Comparison of ENCODE assay signal across 1 cellular context in the genomic region with DNA sequence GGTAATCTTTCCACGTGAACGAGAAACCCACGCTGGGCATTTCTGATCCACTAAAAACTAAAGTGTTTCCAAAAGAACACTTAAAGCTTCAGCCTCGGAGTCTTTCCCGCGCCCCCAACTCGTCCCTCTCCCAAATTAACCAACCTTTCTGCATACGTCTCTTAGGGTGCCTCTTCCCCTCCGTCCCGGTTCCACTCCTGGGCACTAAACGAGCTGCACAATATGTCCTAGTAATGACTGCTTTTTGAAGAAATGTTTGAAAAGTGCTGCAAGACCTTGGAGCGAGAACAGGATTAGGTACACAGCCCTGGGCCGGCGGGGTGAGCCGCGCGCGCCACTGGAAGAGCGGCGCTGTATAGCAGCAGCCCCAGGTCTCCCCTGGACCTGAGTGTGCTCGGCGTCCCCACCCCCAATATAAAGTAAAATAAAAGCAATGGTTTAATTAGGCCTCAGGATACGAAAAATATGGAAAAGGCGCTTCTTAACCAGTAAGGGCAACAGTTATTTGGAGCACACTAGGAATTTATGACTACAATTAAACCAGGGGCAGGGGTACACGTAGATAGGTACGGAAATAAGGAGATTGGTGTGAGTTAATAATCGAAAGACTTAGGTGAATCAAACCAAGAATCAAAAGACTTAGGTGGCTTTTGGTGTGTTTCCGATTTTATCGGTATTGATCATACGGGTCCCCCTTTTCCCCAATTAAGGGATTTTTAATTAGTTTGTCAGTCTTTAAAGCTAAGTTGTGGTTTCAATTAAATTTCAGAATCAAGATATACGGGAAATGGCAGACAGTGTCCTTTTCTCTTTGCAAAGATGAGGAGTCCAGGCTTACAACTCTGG.
TF ChIP-seq lines count a peak whose summit lies in the region.

No MANE protein-coding gene starts in this region.

TF ChIP-seq in H1, 55 proteins besides CTCF, POLR2A, EP300 and RAD21:
- TF ChIP-seq HDAC2 (IDR thresholded peaks at IDR 0.05; ENCODE audit: borderline replicate concordance in 1 of 2, low read depth in 2 of 2, low read length in 2 of 2) (no peak), EGR1 (IDR thresholded peaks at IDR 0.05; ENCODE audit: borderline replicate concordance, low read depth, low read length) (no peak), NRF1 (IDR thresholded peaks at IDR 0.05; ENCODE audit: low read depth, low read length) (no peak), SP4 (IDR thresholded peaks at IDR 0.05; ENCODE audit: low read length) (no peak), ZNF274 (IDR thresholded peaks at IDR 0.05; ENCODE audit: borderline replicate concordance, extremely low read depth, low read length) (no peak), SIX5 (IDR thresholded peaks at IDR 0.05; ENCODE audit: low read depth, low read length) (no peak), ASH2L (IDR thresholded peaks at IDR 0.05; ENCODE audit: low read length) (no peak), BCL11A (IDR thresholded peaks at IDR 0.05; ENCODE audit: low read depth in 2 of 2, low read length in 2 of 2) (no peak), RBBP5 (IDR thresholded peaks at IDR 0.05; ENCODE audit: borderline replicate concordance, low read depth, low read length) (0 out of 2 replicates have a peak, but pooled peaks have one; percentile 20), PHF8 (conservative IDR thresholded peaks at IDR 0.05; ENCODE audit: low read depth, low read length) (peak; percentile 33; the same call in 1 of the 2 replicates), SUZ12 (IDR thresholded peaks at IDR 0.05; ENCODE audit: low read length) (no peak)
